ENCODE assay signal across 2 cellular contexts in the genomic region with DNA sequence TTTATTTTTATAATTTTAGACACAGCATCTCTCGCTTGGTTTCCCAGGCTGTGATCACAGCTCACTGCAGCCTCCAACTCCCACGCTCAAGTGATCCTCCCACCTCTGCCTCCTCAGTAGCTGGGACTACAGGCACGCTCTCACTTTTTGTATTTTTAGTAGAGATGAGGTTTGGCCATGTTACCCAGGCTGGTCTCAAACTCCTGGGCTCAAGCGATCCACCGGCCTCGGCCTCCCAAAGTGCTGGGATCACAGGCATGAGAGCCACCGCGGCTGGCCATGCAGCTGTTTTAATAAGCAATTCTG.
TF ChIP-seq lines count a peak whose summit lies in the region.

No MANE protein-coding gene starts in this region.

TF ChIP-seq in A549, 52 proteins besides CTCF, POLR2A, EP300 and RAD21:
- no peak for TF ChIP-seq ZNF302 (CRISPR knock-in tag; IDR thresholded peaks at IDR 0.05)
- TF ChIP-seq MYC (IDR thresholded peaks at IDR 0.05; ENCODE audit: borderline replicate concordance, low read length) = no peak
- TF ChIP-seq NR3C1 (IDR thresholded peaks at IDR 0.05) = no peak
- no peak for TF ChIP-seq RFX5 (IDR thresholded peaks at IDR 0.05)
- TF ChIP-seq, protein P1, sequence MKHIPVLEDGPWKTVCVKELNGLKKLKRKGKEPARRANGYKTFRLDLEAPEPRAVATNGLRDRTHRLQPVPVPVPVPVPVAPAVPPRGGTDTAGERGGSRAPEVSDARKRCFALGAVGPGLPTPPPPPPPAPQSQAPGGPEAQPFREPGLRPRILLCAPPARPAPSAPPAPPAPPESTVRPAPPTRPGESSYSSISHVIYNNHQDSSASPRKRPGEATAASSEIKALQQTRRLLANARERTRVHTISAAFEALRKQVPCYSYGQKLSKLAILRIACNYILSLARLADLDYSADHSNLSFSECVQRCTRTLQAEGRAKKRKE (CRISPR knock-in tag; IDR thresholded peaks at IDR 0.05; ENCODE audit: low read depth) = no peak
- TF ChIP-seq HOXB5 (CRISPR knock-in tag; IDR thresholded peaks at IDR 0.05) = no peak
- no peak for TF ChIP-seq MAZ (IDR thresholded peaks at IDR 0.05; ENCODE audit: borderline replicate concordance, low read depth, low read length)
- TF ChIP-seq, protein P2, sequence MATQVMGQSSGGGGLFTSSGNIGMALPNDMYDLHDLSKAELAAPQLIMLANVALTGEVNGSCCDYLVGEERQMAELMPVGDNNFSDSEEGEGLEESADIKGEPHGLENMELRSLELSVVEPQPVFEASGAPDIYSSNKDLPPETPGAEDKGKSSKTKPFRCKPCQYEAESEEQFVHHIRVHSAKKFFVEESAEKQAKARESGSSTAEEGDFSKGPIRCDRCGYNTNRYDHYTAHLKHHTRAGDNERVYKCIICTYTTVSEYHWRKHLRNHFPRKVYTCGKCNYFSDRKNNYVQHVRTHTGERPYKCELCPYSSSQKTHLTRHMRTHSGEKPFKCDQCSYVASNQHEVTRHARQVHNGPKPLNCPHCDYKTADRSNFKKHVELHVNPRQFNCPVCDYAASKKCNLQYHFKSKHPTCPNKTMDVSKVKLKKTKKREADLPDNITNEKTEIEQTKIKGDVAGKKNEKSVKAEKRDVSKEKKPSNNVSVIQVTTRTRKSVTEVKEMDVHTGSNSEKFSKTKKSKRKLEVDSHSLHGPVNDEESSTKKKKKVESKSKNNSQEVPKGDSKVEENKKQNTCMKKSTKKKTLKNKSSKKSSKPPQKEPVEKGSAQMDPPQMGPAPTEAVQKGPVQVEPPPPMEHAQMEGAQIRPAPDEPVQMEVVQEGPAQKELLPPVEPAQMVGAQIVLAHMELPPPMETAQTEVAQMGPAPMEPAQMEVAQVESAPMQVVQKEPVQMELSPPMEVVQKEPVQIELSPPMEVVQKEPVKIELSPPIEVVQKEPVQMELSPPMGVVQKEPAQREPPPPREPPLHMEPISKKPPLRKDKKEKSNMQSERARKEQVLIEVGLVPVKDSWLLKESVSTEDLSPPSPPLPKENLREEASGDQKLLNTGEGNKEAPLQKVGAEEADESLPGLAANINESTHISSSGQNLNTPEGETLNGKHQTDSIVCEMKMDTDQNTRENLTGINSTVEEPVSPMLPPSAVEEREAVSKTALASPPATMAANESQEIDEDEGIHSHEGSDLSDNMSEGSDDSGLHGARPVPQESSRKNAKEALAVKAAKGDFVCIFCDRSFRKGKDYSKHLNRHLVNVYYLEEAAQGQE (IDR thresholded peaks at IDR 0.05) = no peak
- TF ChIP-seq NFE2L2 (conservative IDR thresholded peaks at IDR 0.05; ENCODE audit: low read length) = no peak
- no peak for TF ChIP-seq ZFP36 (IDR thresholded peaks at IDR 0.05; ENCODE audit: borderline replicate concordance, partially characterized antibody)
- no peak for TF ChIP-seq BHLHE40 (IDR thresholded peaks at IDR 0.05; ENCODE audit: low read depth, low read length)
TF ChIP-seq in A549: peak in this region for 0.

TF ChIP-seq in HepG2, 621 proteins besides CTCF, POLR2A, EP300 and RAD21:
- TF ChIP-seq, protein P3, sequence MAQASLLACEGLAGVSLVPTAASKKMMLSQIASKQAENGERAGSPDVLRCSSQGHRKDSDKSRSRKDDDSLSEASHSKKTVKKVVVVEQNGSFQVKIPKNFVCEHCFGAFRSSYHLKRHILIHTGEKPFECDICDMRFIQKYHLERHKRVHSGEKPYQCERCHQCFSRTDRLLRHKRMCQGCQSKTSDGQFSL (CRISPR knock-in tag; IDR thresholded peaks at IDR 0.05) = no peak
- TF ChIP-seq, protein P4, sequence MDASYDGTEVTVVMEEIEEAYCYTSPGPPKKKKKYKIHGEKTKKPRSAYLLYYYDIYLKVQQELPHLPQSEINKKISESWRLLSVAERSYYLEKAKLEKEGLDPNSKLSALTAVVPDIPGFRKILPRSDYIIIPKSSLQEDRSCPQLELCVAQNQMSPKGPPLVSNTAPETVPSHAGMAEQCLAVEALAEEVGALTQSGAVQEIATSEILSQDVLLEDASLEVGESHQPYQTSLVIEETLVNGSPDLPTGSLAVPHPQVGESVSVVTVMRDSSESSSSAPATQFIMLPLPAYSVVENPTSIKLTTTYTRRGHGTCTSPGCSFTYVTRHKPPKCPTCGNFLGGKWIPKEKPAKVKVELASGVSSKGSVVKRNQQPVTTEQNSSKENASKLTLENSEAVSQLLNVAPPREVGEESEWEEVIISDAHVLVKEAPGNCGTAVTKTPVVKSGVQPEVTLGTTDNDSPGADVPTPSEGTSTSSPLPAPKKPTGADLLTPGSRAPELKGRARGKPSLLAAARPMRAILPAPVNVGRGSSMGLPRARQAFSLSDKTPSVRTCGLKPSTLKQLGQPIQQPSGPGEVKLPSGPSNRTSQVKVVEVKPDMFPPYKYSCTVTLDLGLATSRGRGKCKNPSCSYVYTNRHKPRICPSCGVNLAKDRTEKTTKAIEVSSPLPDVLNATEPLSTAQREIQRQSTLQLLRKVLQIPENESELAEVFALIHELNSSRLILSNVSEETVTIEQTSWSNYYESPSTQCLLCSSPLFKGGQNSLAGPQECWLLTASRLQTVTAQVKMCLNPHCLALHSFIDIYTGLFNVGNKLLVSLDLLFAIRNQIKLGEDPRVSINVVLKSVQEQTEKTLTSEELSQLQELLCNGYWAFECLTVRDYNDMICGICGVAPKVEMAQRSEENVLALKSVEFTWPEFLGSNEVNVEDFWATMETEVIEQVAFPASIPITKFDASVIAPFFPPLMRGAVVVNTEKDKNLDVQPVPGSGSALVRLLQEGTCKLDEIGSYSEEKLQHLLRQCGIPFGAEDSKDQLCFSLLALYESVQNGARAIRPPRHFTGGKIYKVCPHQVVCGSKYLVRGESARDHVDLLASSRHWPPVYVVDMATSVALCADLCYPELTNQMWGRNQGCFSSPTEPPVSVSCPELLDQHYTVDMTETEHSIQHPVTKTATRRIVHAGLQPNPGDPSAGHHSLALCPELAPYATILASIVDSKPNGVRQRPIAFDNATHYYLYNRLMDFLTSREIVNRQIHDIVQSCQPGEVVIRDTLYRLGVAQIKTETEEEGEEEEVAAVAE (CRISPR knock-in tag; IDR thresholded peaks at IDR 0.05; ENCODE audit: borderline replicate concordance) = no peak
- TF ChIP-seq, protein P5, sequence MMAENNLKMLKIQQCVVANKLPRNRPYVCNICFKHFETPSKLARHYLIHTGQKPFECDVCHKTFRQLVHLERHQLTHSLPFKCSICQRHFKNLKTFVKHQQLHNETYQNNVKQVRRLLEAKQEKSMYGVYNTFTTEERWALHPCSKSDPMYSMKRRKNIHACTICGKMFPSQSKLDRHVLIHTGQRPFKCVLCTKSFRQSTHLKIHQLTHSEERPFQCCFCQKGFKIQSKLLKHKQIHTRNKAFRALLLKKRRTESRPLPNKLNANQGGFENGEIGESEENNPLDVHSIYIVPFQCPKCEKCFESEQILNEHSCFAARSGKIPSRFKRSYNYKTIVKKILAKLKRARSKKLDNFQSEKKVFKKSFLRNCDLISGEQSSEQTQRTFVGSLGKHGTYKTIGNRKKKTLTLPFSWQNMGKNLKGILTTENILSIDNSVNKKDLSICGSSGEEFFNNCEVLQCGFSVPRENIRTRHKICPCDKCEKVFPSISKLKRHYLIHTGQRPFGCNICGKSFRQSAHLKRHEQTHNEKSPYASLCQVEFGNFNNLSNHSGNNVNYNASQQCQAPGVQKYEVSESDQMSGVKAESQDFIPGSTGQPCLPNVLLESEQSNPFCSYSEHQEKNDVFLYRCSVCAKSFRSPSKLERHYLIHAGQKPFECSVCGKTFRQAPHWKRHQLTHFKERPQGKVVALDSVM (CRISPR knock-in tag; IDR thresholded peaks at IDR 0.05) = peak; percentile 3; the same call in 1 of the 2 replicates
- TF ChIP-seq, protein P6, sequence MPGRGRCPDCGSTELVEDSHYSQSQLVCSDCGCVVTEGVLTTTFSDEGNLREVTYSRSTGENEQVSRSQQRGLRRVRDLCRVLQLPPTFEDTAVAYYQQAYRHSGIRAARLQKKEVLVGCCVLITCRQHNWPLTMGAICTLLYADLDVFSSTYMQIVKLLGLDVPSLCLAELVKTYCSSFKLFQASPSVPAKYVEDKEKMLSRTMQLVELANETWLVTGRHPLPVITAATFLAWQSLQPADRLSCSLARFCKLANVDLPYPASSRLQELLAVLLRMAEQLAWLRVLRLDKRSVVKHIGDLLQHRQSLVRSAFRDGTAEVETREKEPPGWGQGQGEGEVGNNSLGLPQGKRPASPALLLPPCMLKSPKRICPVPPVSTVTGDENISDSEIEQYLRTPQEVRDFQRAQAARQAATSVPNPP (CRISPR knock-in tag; IDR thresholded peaks at IDR 0.05) = no peak
TF ChIP-seq in HepG2: peak in this region for 1.
